1 cellular context compared by ENCODE assay signal in the genomic region with DNA sequence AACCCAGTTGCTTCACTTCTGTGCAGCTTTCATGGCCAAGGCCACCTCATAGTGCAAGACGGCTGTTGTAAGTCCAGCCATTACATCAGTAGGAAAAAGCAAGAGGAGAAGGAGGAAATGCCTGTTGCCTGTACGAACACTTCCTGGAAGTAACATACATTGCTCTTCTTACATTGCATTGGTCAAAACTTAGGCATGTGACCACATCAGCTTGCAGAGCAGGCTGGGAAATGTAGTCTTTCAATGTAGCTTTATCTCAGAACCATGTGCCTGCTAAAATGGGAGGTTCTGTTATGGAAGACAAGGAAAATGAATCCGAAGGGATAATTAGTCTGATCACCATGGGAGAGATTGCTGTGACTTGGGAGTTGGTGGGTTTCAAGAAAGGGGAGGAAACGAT.
A peak's percentile ranks its signal among the peaks of the same experiment; 100 is the strongest.
TF ChIP-seq lines count a peak whose summit lies in the region.

No MANE protein-coding gene starts in this region.

TF ChIP-seq in K562, 482 proteins besides CTCF, POLR2A, EP300 and RAD21 (continued from another document):
- TF ChIP-seq, protein P1, sequence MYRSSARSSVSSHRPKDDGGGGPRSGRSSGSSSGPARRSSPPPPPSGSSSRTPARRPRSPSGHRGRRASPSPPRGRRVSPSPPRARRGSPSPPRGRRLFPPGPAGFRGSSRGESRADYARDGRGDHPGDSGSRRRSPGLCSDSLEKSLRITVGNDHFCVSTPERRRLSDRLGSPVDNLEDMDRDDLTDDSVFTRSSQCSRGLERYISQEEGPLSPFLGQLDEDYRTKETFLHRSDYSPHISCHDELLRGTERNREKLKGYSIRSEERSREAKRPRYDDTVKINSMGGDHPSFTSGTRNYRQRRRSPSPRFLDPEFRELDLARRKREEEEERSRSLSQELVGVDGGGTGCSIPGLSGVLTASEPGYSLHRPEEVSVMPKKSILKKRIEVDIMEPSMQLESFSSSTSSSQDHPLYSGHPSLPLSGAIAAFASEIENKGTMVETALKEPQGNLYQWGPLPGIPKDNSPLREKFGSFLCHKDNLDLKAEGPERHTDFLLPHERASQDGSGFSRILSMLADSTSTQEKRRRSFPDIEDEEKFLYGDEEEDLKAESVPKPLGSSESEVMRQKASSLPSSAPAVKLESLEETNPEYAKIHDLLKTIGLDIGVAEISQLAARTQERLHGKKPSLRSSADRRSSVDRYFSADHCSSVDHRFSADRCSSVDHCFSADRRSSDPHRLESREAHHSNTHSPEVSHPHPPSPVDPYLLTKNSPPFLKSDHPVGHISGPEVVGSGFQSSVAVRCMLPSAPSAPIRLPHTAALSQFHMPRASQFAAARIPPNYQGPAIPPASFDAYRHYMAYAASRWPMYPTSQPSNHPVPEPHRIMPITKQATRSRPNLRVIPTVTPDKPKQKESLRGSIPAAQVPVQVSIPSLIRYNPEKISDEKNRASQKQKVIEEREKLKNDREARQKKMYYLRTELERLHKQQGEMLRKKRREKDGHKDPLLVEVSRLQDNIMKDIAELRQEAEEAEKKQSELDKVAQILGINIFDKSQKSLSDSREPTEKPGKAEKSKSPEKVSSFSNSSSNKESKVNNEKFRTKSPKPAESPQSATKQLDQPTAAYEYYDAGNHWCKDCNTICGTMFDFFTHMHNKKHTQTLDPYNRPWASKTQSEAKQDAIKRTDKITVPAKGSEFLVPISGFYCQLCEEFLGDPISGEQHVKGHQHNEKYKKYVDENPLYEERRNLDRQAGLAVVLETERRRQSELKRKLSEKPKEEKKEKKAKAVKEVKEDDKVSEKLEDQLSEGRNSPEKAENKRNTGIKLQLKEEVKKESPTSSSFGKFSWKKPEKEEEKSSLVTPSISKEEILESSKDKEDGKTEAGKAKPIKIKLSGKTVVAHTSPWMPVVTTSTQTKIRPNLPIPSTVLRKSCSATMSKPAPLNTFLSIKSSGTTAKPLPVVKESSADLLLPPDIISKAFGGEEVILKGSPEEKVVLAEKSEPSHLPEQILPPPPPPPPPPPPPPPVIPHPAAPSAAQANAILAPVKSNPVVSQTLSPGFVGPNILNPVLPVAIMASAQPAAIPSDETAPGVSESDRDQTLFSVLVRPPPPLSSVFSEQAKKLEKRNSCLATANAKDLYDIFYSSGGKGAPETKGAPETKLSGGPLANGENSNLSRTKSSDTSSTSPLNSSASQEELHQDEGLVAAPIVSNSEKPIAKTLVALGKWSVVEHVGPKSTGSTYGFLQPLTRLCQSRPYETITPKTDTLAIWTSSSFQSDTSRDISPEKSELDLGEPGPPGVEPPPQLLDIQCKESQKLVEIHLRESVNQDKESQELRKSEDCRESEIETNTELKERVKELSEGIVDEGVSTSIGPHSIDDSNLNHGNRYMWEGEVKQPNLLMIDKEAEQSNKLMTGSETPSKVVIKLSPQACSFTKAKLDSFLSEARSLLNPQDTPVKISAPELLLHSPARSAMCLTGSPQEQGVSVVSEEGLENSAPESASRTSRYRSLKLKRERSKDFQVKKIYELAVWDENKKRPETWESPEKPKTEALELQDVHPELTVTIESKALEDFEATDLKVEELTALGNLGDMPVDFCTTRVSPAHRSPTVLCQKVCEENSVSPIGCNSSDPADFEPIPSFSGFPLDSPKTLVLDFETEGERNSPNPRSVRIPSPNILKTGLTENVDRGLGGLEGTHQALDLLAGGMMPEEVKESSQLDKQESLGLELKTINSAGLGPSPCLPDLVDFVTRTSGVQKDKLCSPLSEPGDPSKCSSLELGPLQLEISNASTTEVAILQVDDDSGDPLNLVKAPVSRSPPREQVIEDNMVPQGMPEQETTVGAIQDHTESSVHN (IDR thresholded peaks at IDR 0.05; ENCODE audit: borderline replicate concordance in 1 of 2, low read depth in 1 of 2) = no peak
- TF ChIP-seq RCOR1 (IDR thresholded peaks at IDR 0.05; ENCODE audit: borderline replicate concordance in 1 of 2, low read depth in 2 of 2, low read length in 2 of 2) (no peak), DPF2 (IDR thresholded peaks at IDR 0.05) (0 out of 2 replicates have a peak, but pooled peaks have one; percentile 33), ATF1 (CRISPR knock-in tag; IDR thresholded peaks at IDR 0.05) (no peak), ATF1 (tag; IDR thresholded peaks at IDR 0.05) (peak; percentile 50), POLR2G (IDR thresholded peaks at IDR 0.05; ENCODE audit: low read depth, low read length) (no peak), CEBPB (tag; IDR thresholded peaks at IDR 0.05) (0 out of 2 replicates have a peak, but pooled peaks have one; percentile 49), HLTF (IDR thresholded peaks at IDR 0.05) (no peak), HEY1 (CRISPR knock-in tag; IDR thresholded peaks at IDR 0.05; ENCODE audit: borderline replicate concordance) (no peak), ZNF444 (CRISPR knock-in tag; IDR thresholded peaks at IDR 0.05) (no peak), ELF1 (tag; IDR thresholded peaks at IDR 0.05) (peak; percentile 97), MYBL2 (IDR thresholded peaks at IDR 0.05; ENCODE audit: low read depth) (no peak), MYBL2 (CRISPR knock-in tag; IDR thresholded peaks at IDR 0.05; ENCODE audit: borderline replicate concordance) (no peak), YY1 (IDR thresholded peaks at IDR 0.05; ENCODE audit: borderline replicate concordance in 1 of 3, control insufficient read depth in 1 of 3, extremely low read depth in 1 of 3, insufficient read depth in 3 of 3, insufficient read length in 1 of 3, insufficient replicate concordance in 2 of 3, low read depth in 1 of 3, low read length in 2 of 3) (peak in 1 of 3 experiments; percentile 61), L3MBTL2 (IDR thresholded peaks at IDR 0.05) (peak; percentile 50), MECOM (CRISPR knock-in tag; IDR thresholded peaks at IDR 0.05) (no peak), ETV6 (IDR thresholded peaks at IDR 0.05; ENCODE audit: borderline replicate concordance in 1 of 2, low read depth in 2 of 2, low read length in 1 of 2) (peak; percentile 96), ETV6 (CRISPR knock-in tag; IDR thresholded peaks at IDR 0.05; ENCODE audit: borderline replicate concordance) (no peak), ILK (tag; IDR thresholded peaks at IDR 0.05; ENCODE audit: borderline replicate concordance, low read depth) (no peak), NFYB (IDR thresholded peaks at IDR 0.05; ENCODE audit: extremely low read depth, insufficient read length) (peak; percentile 49), SPI1 (IDR thresholded peaks at IDR 0.05; ENCODE audit: borderline replicate concordance, low read depth, low read length) (peak; percentile 38; the same call in 1 of the 2 replicates), ZNF316 (IDR thresholded peaks at IDR 0.05) (no peak), MYC (IDR thresholded peaks at IDR 0.05; ENCODE audit: low read depth, low read length) (peak; percentile 85), MYC (CRISPR knock-in tag; IDR thresholded peaks at IDR 0.05; ENCODE audit: borderline replicate concordance, low read depth) (no peak)
- TF ChIP-seq, protein P2, sequence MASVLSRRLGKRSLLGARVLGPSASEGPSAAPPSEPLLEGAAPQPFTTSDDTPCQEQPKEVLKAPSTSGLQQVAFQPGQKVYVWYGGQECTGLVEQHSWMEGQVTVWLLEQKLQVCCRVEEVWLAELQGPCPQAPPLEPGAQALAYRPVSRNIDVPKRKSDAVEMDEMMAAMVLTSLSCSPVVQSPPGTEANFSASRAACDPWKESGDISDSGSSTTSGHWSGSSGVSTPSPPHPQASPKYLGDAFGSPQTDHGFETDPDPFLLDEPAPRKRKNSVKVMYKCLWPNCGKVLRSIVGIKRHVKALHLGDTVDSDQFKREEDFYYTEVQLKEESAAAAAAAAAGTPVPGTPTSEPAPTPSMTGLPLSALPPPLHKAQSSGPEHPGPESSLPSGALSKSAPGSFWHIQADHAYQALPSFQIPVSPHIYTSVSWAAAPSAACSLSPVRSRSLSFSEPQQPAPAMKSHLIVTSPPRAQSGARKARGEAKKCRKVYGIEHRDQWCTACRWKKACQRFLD (CRISPR knock-in tag; IDR thresholded peaks at IDR 0.05) = 0 out of 2 replicates have a peak, but pooled peaks have one; percentile 43
- TF ChIP-seq, protein P3, sequence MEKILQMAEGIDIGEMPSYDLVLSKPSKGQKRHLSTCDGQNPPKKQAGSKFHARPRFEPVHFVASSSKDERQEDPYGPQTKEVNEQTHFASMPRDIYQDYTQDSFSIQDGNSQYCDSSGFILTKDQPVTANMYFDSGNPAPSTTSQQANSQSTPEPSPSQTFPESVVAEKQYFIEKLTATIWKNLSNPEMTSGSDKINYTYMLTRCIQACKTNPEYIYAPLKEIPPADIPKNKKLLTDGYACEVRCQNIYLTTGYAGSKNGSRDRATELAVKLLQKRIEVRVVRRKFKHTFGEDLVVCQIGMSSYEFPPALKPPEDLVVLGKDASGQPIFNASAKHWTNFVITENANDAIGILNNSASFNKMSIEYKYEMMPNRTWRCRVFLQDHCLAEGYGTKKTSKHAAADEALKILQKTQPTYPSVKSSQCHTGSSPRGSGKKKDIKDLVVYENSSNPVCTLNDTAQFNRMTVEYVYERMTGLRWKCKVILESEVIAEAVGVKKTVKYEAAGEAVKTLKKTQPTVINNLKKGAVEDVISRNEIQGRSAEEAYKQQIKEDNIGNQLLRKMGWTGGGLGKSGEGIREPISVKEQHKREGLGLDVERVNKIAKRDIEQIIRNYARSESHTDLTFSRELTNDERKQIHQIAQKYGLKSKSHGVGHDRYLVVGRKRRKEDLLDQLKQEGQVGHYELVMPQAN (IDR thresholded peaks at IDR 0.05; ENCODE audit: borderline replicate concordance) = no peak
- TF ChIP-seq, protein P4, sequence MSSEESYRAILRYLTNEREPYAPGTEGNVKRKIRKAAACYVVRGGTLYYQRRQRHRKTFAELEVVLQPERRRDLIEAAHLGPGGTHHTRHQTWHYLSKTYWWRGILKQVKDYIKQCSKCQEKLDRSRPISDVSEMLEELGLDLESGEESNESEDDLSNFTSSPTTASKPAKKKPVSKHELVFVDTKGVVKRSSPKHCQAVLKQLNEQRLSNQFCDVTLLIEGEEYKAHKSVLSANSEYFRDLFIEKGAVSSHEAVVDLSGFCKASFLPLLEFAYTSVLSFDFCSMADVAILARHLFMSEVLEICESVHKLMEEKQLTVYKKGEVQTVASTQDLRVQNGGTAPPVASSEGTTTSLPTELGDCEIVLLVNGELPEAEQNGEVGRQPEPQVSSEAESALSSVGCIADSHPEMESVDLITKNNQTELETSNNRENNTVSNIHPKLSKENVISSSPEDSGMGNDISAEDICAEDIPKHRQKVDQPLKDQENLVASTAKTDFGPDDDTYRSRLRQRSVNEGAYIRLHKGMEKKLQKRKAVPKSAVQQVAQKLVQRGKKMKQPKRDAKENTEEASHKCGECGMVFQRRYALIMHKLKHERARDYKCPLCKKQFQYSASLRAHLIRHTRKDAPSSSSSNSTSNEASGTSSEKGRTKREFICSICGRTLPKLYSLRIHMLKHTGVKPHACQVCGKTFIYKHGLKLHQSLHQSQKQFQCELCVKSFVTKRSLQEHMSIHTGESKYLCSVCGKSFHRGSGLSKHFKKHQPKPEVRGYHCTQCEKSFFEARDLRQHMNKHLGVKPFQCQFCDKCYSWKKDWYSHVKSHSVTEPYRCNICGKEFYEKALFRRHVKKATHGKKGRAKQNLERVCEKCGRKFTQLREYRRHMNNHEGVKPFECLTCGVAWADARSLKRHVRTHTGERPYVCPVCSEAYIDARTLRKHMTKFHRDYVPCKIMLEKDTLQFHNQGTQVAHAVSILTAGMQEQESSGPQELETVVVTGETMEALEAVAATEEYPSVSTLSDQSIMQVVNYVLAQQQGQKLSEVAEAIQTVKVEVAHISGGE (CRISPR knock-in tag; IDR thresholded peaks at IDR 0.05) = peak in 1 of 3 experiments; percentile 65; a peak in 1 of 6 replicates
- TF ChIP-seq, protein P5, sequence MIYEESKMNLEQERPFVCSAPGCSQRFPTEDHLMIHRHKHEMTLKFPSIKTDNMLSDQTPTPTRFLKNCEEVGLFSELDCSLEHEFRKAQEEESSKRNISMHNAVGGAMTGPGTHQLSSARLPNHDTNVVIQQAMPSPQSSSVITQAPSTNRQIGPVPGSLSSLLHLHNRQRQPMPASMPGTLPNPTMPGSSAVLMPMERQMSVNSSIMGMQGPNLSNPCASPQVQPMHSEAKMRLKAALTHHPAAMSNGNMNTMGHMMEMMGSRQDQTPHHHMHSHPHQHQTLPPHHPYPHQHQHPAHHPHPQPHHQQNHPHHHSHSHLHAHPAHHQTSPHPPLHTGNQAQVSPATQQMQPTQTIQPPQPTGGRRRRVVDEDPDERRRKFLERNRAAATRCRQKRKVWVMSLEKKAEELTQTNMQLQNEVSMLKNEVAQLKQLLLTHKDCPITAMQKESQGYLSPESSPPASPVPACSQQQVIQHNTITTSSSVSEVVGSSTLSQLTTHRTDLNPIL (CRISPR knock-in tag; IDR thresholded peaks at IDR 0.05) = no peak
- TF ChIP-seq, protein P6, sequence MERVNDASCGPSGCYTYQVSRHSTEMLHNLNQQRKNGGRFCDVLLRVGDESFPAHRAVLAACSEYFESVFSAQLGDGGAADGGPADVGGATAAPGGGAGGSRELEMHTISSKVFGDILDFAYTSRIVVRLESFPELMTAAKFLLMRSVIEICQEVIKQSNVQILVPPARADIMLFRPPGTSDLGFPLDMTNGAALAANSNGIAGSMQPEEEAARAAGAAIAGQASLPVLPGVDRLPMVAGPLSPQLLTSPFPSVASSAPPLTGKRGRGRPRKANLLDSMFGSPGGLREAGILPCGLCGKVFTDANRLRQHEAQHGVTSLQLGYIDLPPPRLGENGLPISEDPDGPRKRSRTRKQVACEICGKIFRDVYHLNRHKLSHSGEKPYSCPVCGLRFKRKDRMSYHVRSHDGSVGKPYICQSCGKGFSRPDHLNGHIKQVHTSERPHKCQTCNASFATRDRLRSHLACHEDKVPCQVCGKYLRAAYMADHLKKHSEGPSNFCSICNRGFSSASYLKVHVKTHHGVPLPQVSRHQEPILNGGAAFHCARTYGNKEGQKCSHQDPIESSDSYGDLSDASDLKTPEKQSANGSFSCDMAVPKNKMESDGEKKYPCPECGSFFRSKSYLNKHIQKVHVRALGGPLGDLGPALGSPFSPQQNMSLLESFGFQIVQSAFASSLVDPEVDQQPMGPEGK (CRISPR knock-in tag; IDR thresholded peaks at IDR 0.05; ENCODE audit: borderline replicate concordance) = no peak
- TF ChIP-seq, protein P7, sequence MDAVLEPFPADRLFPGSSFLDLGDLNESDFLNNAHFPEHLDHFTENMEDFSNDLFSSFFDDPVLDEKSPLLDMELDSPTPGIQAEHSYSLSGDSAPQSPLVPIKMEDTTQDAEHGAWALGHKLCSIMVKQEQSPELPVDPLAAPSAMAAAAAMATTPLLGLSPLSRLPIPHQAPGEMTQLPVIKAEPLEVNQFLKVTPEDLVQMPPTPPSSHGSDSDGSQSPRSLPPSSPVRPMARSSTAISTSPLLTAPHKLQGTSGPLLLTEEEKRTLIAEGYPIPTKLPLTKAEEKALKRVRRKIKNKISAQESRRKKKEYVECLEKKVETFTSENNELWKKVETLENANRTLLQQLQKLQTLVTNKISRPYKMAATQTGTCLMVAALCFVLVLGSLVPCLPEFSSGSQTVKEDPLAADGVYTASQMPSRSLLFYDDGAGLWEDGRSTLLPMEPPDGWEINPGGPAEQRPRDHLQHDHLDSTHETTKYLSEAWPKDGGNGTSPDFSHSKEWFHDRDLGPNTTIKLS (IDR thresholded peaks at IDR 0.05; ENCODE audit: borderline replicate concordance, low read depth) = peak; percentile 63; the same call in 1 of the 2 replicates
- TF ChIP-seq, protein P8, sequence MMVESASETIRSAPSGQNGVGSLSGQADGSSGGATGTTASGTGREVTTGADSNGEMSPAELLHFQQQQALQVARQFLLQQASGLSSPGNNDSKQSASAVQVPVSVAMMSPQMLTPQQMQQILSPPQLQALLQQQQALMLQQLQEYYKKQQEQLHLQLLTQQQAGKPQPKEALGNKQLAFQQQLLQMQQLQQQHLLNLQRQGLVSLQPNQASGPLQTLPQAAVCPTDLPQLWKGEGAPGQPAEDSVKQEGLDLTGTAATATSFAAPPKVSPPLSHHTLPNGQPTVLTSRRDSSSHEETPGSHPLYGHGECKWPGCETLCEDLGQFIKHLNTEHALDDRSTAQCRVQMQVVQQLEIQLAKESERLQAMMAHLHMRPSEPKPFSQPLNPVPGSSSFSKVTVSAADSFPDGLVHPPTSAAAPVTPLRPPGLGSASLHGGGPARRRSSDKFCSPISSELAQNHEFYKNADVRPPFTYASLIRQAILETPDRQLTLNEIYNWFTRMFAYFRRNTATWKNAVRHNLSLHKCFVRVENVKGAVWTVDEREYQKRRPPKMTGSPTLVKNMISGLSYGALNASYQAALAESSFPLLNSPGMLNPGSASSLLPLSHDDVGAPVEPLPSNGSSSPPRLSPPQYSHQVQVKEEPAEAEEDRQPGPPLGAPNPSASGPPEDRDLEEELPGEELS (CRISPR knock-in tag; IDR thresholded peaks at IDR 0.05; ENCODE audit: borderline replicate concordance) = no peak
